8 cellular contexts compared by ENCODE assay signal in the genomic region with DNA sequence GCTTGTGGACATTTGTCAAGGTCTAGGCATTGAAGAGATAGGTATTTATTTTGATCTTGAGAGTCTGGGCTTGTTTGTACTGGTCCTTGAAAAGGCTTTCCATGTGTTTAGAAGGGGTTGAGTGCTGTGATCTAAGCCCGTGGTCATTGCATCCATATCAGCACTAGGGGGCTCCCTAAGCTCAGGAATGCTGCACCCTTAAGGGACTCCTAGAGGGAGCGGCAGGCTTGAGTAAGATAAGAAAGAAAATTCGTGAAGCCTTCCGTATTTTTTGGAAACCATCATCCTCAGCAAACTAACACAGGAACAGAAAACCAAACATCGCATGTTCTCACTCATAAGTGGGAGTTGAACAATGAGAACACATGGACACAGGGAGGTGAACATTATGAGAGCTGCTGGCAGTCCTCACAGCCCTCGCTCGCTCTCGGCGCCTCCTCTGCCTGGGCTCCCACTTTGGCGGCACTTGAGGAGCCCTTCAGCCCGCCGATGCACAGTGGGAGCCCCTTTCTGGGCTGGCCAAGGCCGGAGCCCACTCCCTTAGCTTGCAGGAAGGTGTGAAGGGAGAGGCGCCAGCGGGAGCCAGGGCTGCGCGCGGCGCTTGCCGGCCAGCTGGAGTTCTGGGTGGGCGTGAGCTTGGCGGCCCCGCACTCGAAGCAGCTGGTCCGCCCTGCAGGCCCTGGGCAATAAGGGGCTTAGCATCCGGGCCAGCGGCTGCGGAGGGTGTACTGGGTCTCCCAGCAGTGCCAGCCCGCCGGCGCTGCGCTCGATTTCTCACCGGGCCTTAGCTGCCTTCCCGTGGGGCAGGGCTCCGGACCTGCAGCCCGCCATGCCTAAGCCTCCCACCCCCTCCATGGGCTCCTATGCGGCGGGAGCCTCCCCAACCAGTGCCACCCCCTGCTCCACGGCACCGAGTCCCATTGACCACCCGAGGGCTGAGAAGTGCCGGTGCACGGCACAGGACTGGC.
DNase-seq lines count a peak whose midpoint lies in the region; ATAC-seq and TF ChIP-seq lines count a peak whose summit lies in the region.
"Not testable (repeated sequence)": the region's sequence is repeated elsewhere in the genome, so short reads cannot be mapped to it uniquely, and the experiment has no call there.

No MANE protein-coding gene starts in this region.

- H3K4me1 ChIP-seq in A673 (ENCODE audit: insufficient read depth, low read length, poor library complexity, severe bottlenecking); esophagus muscularis mucosa; lung (ENCODE audit: control insufficient read depth in 2 of 2, insufficient read depth in 2 of 2, low read length in 2 of 2): not testable (repeated sequence)

- BruUV-seq in A673 (replicated peaks; lab: Mats Ljungman, UMichigan): not testable (repeated sequence)

- not testable (repeated sequence) for TF ChIP-seq POLR2A in esophagus muscularis mucosa (IDR thresholded peaks at IDR 0.05; ENCODE audit: low read depth)

- CTCF ChIA-PET in A673 (lab: Charles Lee): interaction anchor here (1.0 kb wide), 2 partner anchors 449 to 843 kb away, joined by 3 read pairs; no protein-coding TSS in a partner anchor

- not testable (repeated sequence) for H3K9me3 ChIP-seq in A673 (ENCODE audit: low read depth, low read length, poor library complexity, severe bottlenecking); esophagus muscularis mucosa; lung (ENCODE audit: control insufficient read depth in 2 of 2, insufficient read depth in 1 of 2, low read length in 1 of 2)

- not testable (repeated sequence) for H3K36me3 ChIP-seq in A673 (ENCODE audit: insufficient read depth, low read length, poor library complexity, severe bottlenecking); esophagus muscularis mucosa; lung (ENCODE audit: control insufficient read depth in 2 of 2, insufficient read depth in 2 of 2, low read length in 2 of 2)

- not testable (repeated sequence) for H3K27ac ChIP-seq in A673 (ENCODE audit: low read depth, low read length, poor library complexity, severe bottlenecking); esophagus muscularis mucosa (replicated peaks in 1 of 4); lung (ENCODE audit: low read depth in 1 of 2, low read length in 1 of 2)

- WGBS in esophagus muscularis mucosa: 91% methylated on average over 13 of the region's 44 CpGs
- WGBS in lung, 2 donors: 91 to 92% methylated on average over 35 to 44 of the region's 44 CpGs

- ATAC-seq in GM21447 (IDR thresholded peaks at IDR 0.05; ENCODE audit: unreplicated experiment): peak; percentile 65
- peak; percentile 69 for ATAC-seq in HG03521 (IDR thresholded peaks at IDR 0.05; ENCODE audit: unreplicated experiment)
- ATAC-seq in lung (ENCODE audit: insufficient read depth, low FRiP score): peak; percentile 77

- not testable (repeated sequence) for TF ChIP-seq EP300 in esophagus muscularis mucosa (IDR thresholded peaks at IDR 0.05)

- H3K27me3 ChIP-seq in A673 (replicated peaks; ENCODE audit: insufficient read depth, low read depth, low read length, poor library complexity); esophagus muscularis mucosa; lung (ENCODE audit: control insufficient read depth, insufficient read depth): not testable (repeated sequence)

- DNase-seq in A673 (ENCODE audit: low spot score): peak; percentile 84
- DNase-seq in NCI-H69 (lab: John Stamatoyannopoulos, UW): peak; percentile 20
- DNase-seq in UCSD-AML1 (lab: John Stamatoyannopoulos, UW; ENCODE audit: unreplicated experiment): peak; percentile 16
- DNase-seq in esophagus muscularis mucosa (ENCODE audit: extremely low spot score); lung (ENCODE audit: low spot score): not testable (repeated sequence)

- TF ChIP-seq CTCF in A673 (conservative IDR thresholded peaks at IDR 0.05; ENCODE audit: low read depth, low read length) (peak; percentile 78), GM12872 (IDR thresholded peaks at IDR 0.05; ENCODE audit: insufficient read depth, low read depth, low read length) (peak; percentile 61), esophagus muscularis mucosa (IDR thresholded peaks at IDR 0.05) (peak in 2 of 3 experiments; percentile 11 to 39), lung (IDR thresholded peaks at IDR 0.05; ENCODE audit: control extremely low read depth, extremely low read depth) (peak; percentile 4)

- POLR2A ChIA-PET in A673 (lab: Charles Lee; ENCODE audit: low non-redundant PET): not testable (repeated sequence)

- intact Hi-C loops in A673 (cut with micrococcal nuclease; ENCODE audit: unreplicated experiment): loop anchor here (1.0 to 10.0 kb wide), 4 partner anchors 128 to 949 kb away; no protein-coding TSS in a partner anchor
- intact Hi-C loops in esophagus muscularis mucosa (cut with DNase I): not testable (repeated sequence)

- not testable (repeated sequence) for H3K4me3 ChIP-seq in A673 (ENCODE audit: low read depth, low read length, poor library complexity, severe bottlenecking); esophagus muscularis mucosa; lung

Comparison
In these comparisons a context has a peak if more than half of its experiments do, and no peak if none do; other contexts are left out.
1. CTCF ChIP-seq: peak in every context shown above with its lines; median percentile 78 in A673; 61 in GM12872; 25 in esophagus muscularis mucosa; 4 in lung.